In the genomic region with DNA sequence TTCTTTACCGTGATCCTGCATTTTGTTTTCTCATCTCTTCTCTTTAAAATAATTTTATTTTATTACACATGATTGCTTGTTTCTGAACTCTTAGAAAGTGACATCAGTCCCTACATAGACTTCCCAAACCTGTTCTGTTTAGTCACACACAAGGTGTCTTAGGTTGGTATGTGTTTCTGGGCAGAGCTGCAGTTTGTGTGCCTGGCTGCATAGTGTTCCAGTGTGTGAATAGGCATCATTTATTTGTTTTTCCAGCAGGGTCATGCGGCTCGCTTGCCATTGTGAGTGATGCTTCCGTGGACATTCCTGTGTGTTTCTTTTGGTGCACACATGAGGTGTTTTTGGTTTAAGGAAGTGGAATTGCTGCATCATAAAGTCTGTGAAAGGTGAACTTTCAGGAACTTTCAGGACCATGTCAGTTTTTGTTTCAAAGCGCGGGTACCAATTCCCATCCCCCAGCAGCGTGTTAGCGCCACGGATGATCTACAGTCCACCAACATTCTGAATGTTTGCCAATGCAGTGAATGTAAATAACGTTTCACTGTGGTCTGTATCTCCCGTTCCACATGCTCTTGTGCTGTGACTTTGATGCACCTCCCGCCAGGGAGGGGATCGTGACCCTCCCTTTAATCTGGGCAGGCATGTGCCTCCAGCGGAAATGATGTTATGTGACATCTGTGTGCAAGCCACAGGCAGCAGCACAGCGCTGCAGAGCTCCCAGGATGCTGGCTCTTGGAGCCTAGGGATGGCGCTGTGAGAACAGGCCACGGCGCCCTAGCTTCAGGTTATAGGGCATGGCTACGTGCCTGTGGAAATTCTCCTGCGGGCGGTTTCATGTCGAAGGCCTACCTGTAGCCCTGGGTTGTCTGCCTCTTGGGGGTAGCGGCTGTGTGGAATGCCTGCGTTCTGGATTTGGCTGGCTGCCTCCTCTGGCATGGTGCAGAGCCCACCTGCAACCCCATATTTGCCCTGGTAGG, we compare ENCODE assay signal across 21 cellular contexts.
A peak's percentile ranks its signal among the peaks of the same experiment; 100 is the strongest.
DNase-seq lines count a peak whose midpoint lies in the region; ATAC-seq and TF ChIP-seq lines count a peak whose summit lies in the region.
"Had no signal": no experiment of that assay in that cellular context is flagged by ENCODE, and none has a peak within 500 bp of the region (broad histone marks: within the 10 kb centered on the region; RNA-seq: fewer than 3 reads in every experiment).

No MANE protein-coding gene starts in this region.

- peaks cover 9% of the 10 kb centered on the region for H3K4me1 Mint-ChIP-seq in activated T-cell treated with anti-CD3 and anti-CD28 coated beads, Interleukin-2, amount 50 U/mL, for 24 hours (ENCODE audit: low read depth)
- H3K4me1 Mint-ChIP-seq in activated T-cell treated with anti-CD3 and anti-CD28 coated beads, Interleukin-2, amount 50 U/mL, for 72 hours (ENCODE audit: low read depth): no peaks in the 10 kb centered on the region
- no peaks in the 10 kb centered on the region for H3K4me1 Mint-ChIP-seq in activated T-helper 17 cell treated with anti-CD3 and anti-CD28 coated beads, Interleukin-2, amount 50 U/mL, for 72 hours
- H3K4me1 Mint-ChIP-seq in activated CD4-positive, alpha-beta memory T cell treated with anti-CD3 and anti-CD28 coated beads, Interleukin-2, amount 10 ng/mL, durations not matched to agents 7 days and 5 days: no peaks in the 10 kb centered on the region
- H3K4me1 Mint-ChIP-seq: activated CD4-positive, alpha-beta T cell treated with anti-CD3 and anti-CD28 coated beads, Interleukin-2, amount 10 ng/mL, durations not matched to agents 7 days and 5 days had no signal

- H3K36me3 Mint-ChIP-seq in activated T-cell treated with anti-CD3 and anti-CD28 coated beads, Interleukin-2, amount 50 U/mL, for 24 hours (ENCODE audit: low read depth): no peaks in the 10 kb centered on the region
- H3K36me3 Mint-ChIP-seq in activated T-cell treated with anti-CD3 and anti-CD28 coated beads, Interleukin-2, amount 50 U/mL, for 72 hours (ENCODE audit: insufficient read depth in 2 of 2): peaks cover 10 to 12% of the 10 kb centered on the region in 2 donors
- H3K36me3 Mint-ChIP-seq in activated T-helper 17 cell treated with anti-CD3 and anti-CD28 coated beads, Interleukin-2, amount 50 U/mL, for 72 hours (ENCODE audit: low read depth): no peaks in the 10 kb centered on the region
- H3K36me3 Mint-ChIP-seq in activated CD4-positive, alpha-beta memory T cell treated with anti-CD3 and anti-CD28 coated beads, Interleukin-2, amount 10 ng/mL, durations not matched to agents 7 days and 5 days (ENCODE audit: low read depth): peaks cover 5% of the 10 kb centered on the region

- H3K4me3 ChIP-seq in tibial nerve (no peak overlapping the region), stomach (no peak overlapping the region)
- H3K4me3 ChIP-seq: heart right ventricle had no signal

- TF ChIP-seq EP300 in tibial nerve (IDR thresholded peaks at IDR 0.05): no peak
- TF ChIP-seq EP300 in stomach (IDR thresholded peaks at IDR 0.05): no peak

- TF ChIP-seq POLR2A in tibial nerve (IDR thresholded peaks at IDR 0.05): no peak
- TF ChIP-seq POLR2A in stomach (IDR thresholded peaks at IDR 0.05): no peak

- 82 to 91% methylated on average over 23 to 24 of the region's 24 CpGs for WGBS in tibial nerve, 2 donors
- WGBS in stomach, 5 donors: 79 to 88% (median 81%) methylated on average over 22 to 24 of the region's 24 CpGs

- peaks cover 11% of the 10 kb centered on the region for H3K9me3 Mint-ChIP-seq in activated T-cell treated with anti-CD3 and anti-CD28 coated beads, Interleukin-2, amount 50 U/mL, for 24 hours
- peaks cover 4 to 12% of the 10 kb centered on the region in 2 donors for H3K9me3 Mint-ChIP-seq in activated T-cell treated with anti-CD3 and anti-CD28 coated beads, Interleukin-2, amount 50 U/mL, for 72 hours
- peaks cover 11% of the 10 kb centered on the region for H3K9me3 Mint-ChIP-seq in activated T-helper 17 cell treated with anti-CD3 and anti-CD28 coated beads, Interleukin-2, amount 50 U/mL, for 72 hours
- H3K9me3 Mint-ChIP-seq in activated CD4-positive, alpha-beta memory T cell treated with anti-CD3 and anti-CD28 coated beads, Interleukin-2, amount 10 ng/mL, durations not matched to agents 7 days and 5 days: peaks cover 19% of the 10 kb centered on the region

- TF ChIP-seq CTCF in tibial nerve (IDR thresholded peaks at IDR 0.05) (no peak), stomach (IDR thresholded peaks at IDR 0.05) (no peak)

- H3K27me3 Mint-ChIP-seq in activated T-cell treated with anti-CD3 and anti-CD28 coated beads, Interleukin-2, amount 50 U/mL, for 24 hours: no peaks in the 10 kb centered on the region
- no peaks in the 10 kb centered on the region for H3K27me3 Mint-ChIP-seq in activated T-cell treated with anti-CD3 and anti-CD28 coated beads, Interleukin-2, amount 50 U/mL, for 72 hours (ENCODE audit: low read depth)
- peaks cover 4% of the 10 kb centered on the region for H3K27me3 Mint-ChIP-seq in activated T-helper 17 cell treated with anti-CD3 and anti-CD28 coated beads, Interleukin-2, amount 50 U/mL, for 72 hours
- peaks cover 6% of the 10 kb centered on the region for H3K27me3 Mint-ChIP-seq in activated CD4-positive, alpha-beta memory T cell treated with anti-CD3 and anti-CD28 coated beads, Interleukin-2, amount 10 ng/mL, durations not matched to agents 7 days and 5 days
- H3K27me3 Mint-ChIP-seq: stimulated activated naive CD8-positive, alpha-beta T cell treated with anti-CD3 and anti-CD28 coated beads, Interleukin-15, amount 100 ng/mL, for 72 hours had no signal

- no peak overlapping the region for H3K27ac ChIP-seq in tibial nerve
- no peak overlapping the region for H3K27ac ChIP-seq in stomach
- H3K27ac ChIP-seq: C4-2B, heart right ventricle had no signal

- CTCF ChIA-PET in activated CD4-positive, alpha-beta memory T cell treated with anti-CD3 and anti-CD28 coated beads, Interleukin-2, amount 10 ng/mL, durations not matched to agents 7 days and 5 days (lab: Charles Lee): no interaction called here

- POLR2A ChIA-PET in activated CD4-positive, alpha-beta memory T cell treated with anti-CD3 and anti-CD28 coated beads, Interleukin-2, amount 10 ng/mL, durations not matched to agents 7 days and 5 days (lab: Charles Lee): no interaction called here

- ATAC-seq in activated T-cell treated with anti-CD3 and anti-CD28 coated beads, Interleukin-2, amount 50 U/mL, for 72 hours (replicated peaks in 1 of 2): no peak
- no peak for ATAC-seq in activated T-helper 17 cell treated with anti-CD3 and anti-CD28 coated beads, Interleukin-2, amount 50 U/mL, for 72 hours (replicated peaks)
- ATAC-seq in HG02763 (IDR thresholded peaks at IDR 0.05; ENCODE audit: unreplicated experiment): no peak
- ATAC-seq: heart right ventricle; stimulated activated naive CD8-positive, alpha-beta T cell treated with anti-CD3 and anti-CD28 coated beads, Interleukin-15, amount 100 ng/mL, for 72 hours had no signal

- H3K27ac Mint-ChIP-seq in activated T-cell treated with anti-CD3 and anti-CD28 coated beads, Interleukin-2, amount 50 U/mL, for 24 hours: no peak overlapping the region
- H3K27ac Mint-ChIP-seq in activated T-cell treated with anti-CD3 and anti-CD28 coated beads, Interleukin-2, amount 50 U/mL, for 72 hours: no peak overlapping the region
- H3K27ac Mint-ChIP-seq in activated T-helper 17 cell treated with anti-CD3 and anti-CD28 coated beads, Interleukin-2, amount 50 U/mL, for 72 hours: peak overlapping the region; percentile 67
- H3K27ac Mint-ChIP-seq in activated CD4-positive, alpha-beta memory T cell treated with anti-CD3 and anti-CD28 coated beads, Interleukin-2, amount 10 ng/mL, durations not matched to agents 7 days and 5 days: no peak overlapping the region
- H3K27ac Mint-ChIP-seq: activated CD4-positive, alpha-beta T cell treated with anti-CD3 and anti-CD28 coated beads, Interleukin-2, amount 10 ng/mL, durations not matched to agents 7 days and 5 days; stimulated activated naive CD8-positive, alpha-beta T cell treated with anti-CD3 and anti-CD28 coated beads, Interleukin-15, amount 100 ng/mL, for 72 hours had no signal

- H3K27me3 ChIP-seq in tibial nerve (no peaks in the 10 kb centered on the region), stomach (no peaks in the 10 kb centered on the region)
- H3K27me3 ChIP-seq: heart right ventricle had no signal

- H3K36me3 ChIP-seq in tibial nerve (no peaks in the 10 kb centered on the region), stomach (no peaks in the 10 kb centered on the region)
- H3K36me3 ChIP-seq: heart right ventricle had no signal

- no peak overlapping the region for H3K4me3 Mint-ChIP-seq in activated T-cell treated with anti-CD3 and anti-CD28 coated beads, Interleukin-2, amount 50 U/mL, for 24 hours
- no peak overlapping the region for H3K4me3 Mint-ChIP-seq in activated T-cell treated with anti-CD3 and anti-CD28 coated beads, Interleukin-2, amount 50 U/mL, for 72 hours
- no peak overlapping the region for H3K4me3 Mint-ChIP-seq in activated T-helper 17 cell treated with anti-CD3 and anti-CD28 coated beads, Interleukin-2, amount 50 U/mL, for 72 hours
- H3K4me3 Mint-ChIP-seq in activated CD4-positive, alpha-beta memory T cell treated with anti-CD3 and anti-CD28 coated beads, Interleukin-2, amount 10 ng/mL, durations not matched to agents 7 days and 5 days: no peak overlapping the region
- H3K4me3 Mint-ChIP-seq: activated CD4-positive, alpha-beta T cell treated with anti-CD3 and anti-CD28 coated beads, Interleukin-2, amount 10 ng/mL, durations not matched to agents 7 days and 5 days; naive B cell; stimulated activated naive CD8-positive, alpha-beta T cell treated with anti-CD3 and anti-CD28 coated beads, Interleukin-15, amount 100 ng/mL, for 72 hours had no signal

- intact Hi-C loops in stomach (cut with DNase I; ENCODE audit: low total_unique reads): no loop called here

- peak; percentile 14 for DNase-seq in activated T-cell treated with anti-CD3 and anti-CD28 coated beads, Interleukin-2, amount 50 U/mL, for 24 hours
- DNase-seq in activated T-cell treated with anti-CD3 and anti-CD28 coated beads, Interleukin-2, amount 50 U/mL, for 72 hours: no peak
- DNase-seq in islet precursor cell (peak; percentile 43), tibial nerve (ENCODE audit: low spot score in 2 of 2) (no peak), stomach (no peak)
- DNase-seq in activated CD4-positive, alpha-beta memory T cell treated with anti-CD3 and anti-CD28 coated beads, Interleukin-2, amount 10 ng/mL, durations not matched to agents 7 days and 5 days: no peak
- DNase-seq: activated CD4-positive, alpha-beta T cell treated with anti-CD3 and anti-CD28 coated beads, Interleukin-2, amount 10 ng/mL, durations not matched to agents 7 days and 5 days; activated naive CD4-positive, alpha-beta T cell; GF-D8; HCEC 1CT; heart right ventricle; mammary epithelial cell; MV-4-11; naive B cell; NCI-H2029; NCI-H446 treated with DMSO at 0.1 percent for 48 hours; stimulated activated CD4-positive, alpha-beta T cell treated with anti-CD3 and anti-CD28 coated beads, Interleukin-2, amount 100 ng/mL, for 24 hours; stimulated activated naive CD8-positive, alpha-beta T cell treated with anti-CD3 and anti-CD28 coated beads, Interleukin-15, amount 100 ng/mL, for 72 hours had no signal

- H3K9me3 ChIP-seq in tibial nerve (peaks cover 0 to 13% (median 5%) of the 10 kb centered on the region in 4 donors), stomach (peaks cover 0 to 17% (median 14%) of the 10 kb centered on the region in 4 donors)

- no peaks in the 10 kb centered on the region for H3K4me1 ChIP-seq in tibial nerve
- no peaks in the 10 kb centered on the region for H3K4me1 ChIP-seq in stomach

Comparison
In these comparisons a context has a peak if more than half of its experiments do, and no peak if none do; other contexts are left out.
1. DNase-seq: peak in activated T-cell treated with anti-CD3 and anti-CD28 coated beads, Interleukin-2, amount 50 U/mL, for 24 hours (single experiment) and islet precursor cell (single experiment); none in activated T-cell treated with anti-CD3 and anti-CD28 coated beads, Interleukin-2, amount 50 U/mL, for 72 hours (0 of 2), tibial nerve (0 of 2), stomach (single experiment) and activated CD4-positive, alpha-beta memory T cell treated with anti-CD3 and anti-CD28 coated beads, Interleukin-2, amount 10 ng/mL, durations not matched to agents 7 days and 5 days (single experiment).